In genomic region chr5:1187234-1187949, GRCh38 we compare ENCODE assay signal across 18 cellular contexts. TPM values are rescaled to one million over a fixed set of nuclear protein-coding genes. Genes with fewer than 3 reads are reported as not detected.
DNase-seq lines count a peak whose midpoint lies in the region; ATAC-seq and TF ChIP-seq lines count a peak whose summit lies in the region.
"Had no signal": no experiment of that assay in that cellular context is flagged by ENCODE, and none has a peak within 500 bp of the region (broad histone marks: within the 10 kb centered on the region; RNA-seq: fewer than 3 reads in every experiment).

No MANE protein-coding gene starts in this region.

- intact Hi-C loops in left ventricle myocardium superior (cut with micrococcal nuclease) (no loop called here), posterior cingulate gyrus (cut with DNase I) (no loop called here)

- no peak overlapping the region for H3K4me3 Mint-ChIP-seq in type B pancreatic cell
- H3K4me3 Mint-ChIP-seq: B cell; CD4-positive, alpha-beta T cell had no signal

- POLR2A ChIA-PET in HEK293 (lab: Yijun Ruan, JAX), result no interaction called here

- no peaks in the 10 kb centered on the region for H3K36me3 ChIP-seq in HEK293 (ENCODE audit: control insufficient read depth in 2 of 2, insufficient read depth in 1 of 2, low read length in 2 of 2)

- TF ChIP-seq CTCF in HEK293 (tag by site-specific recombination; IDR thresholded peaks at IDR 0.05), result no peak
- no peak for TF ChIP-seq CTCF in type B pancreatic cell (conservative IDR thresholded peaks at IDR 0.05)

- no peaks in the 10 kb centered on the region for H3K9me3 Mint-ChIP-seq in type B pancreatic cell
- H3K9me3 Mint-ChIP-seq: CD4-positive, alpha-beta T cell had no signal

- no peak overlapping the region for H3K27ac ChIP-seq in HEK293 (ENCODE audit: extremely low read depth, low read depth, low read length)

- H3K9me3 ChIP-seq in HEK293 (ENCODE audit: control insufficient read depth, insufficient read depth, low read depth, low read length), result no peaks in the 10 kb centered on the region

- CTCF ChIA-PET in HEK293 (lab: Yijun Ruan, JAX), result interaction anchor here (0.7 to 2.0 kb wide), 3 partner anchors 12 to 19 kb away, joined by 4 to 14 read pairs (median 9); no protein-coding TSS in a partner anchor

- no peaks in the 10 kb centered on the region for H3K4me1 ChIP-seq in HEK293 (ENCODE audit: control insufficient read depth, insufficient read depth, low read length)

- H3K36me3 Mint-ChIP-seq in type B pancreatic cell, result no peaks in the 10 kb centered on the region

- no peak for ATAC-seq in left ventricle myocardium superior
- no peak for ATAC-seq in HG02610 (IDR thresholded peaks at IDR 0.05; ENCODE audit: unreplicated experiment)
- ATAC-seq: Panc1, SK-N-SH treated with all-trans-retinoic acid at 6 μM for 48 hours had no signal

- peaks cover 11% of the 10 kb centered on the region for H3K27me3 Mint-ChIP-seq in type B pancreatic cell

- peak; percentile 57 for DNase-seq in NCI-H146 treated with DMSO at 0.1 percent for 48 hours (lab: John Stamatoyannopoulos, UW; ENCODE audit: unreplicated experiment)
- DNase-seq in left ventricle myocardium superior, result peak; percentile 11
- peak in 7 of 10 donors; percentile 2 to 74 (median 21) for DNase-seq in posterior cingulate gyrus
- no peak for DNase-seq in type B pancreatic cell (ENCODE audit: extremely low spot score, unreplicated experiment)
- DNase-seq in GM19240 (ENCODE audit: insufficient read length, low spot score), result no peak
- DNase-seq: Calu3; CD4-positive, alpha-beta T cell; DMS53; NCI-H1417 treated with DMSO at 0.1 percent for 48 hours; NCI-H2081; NCI-H510A; NCI-H82; SHP77 had no signal

- H3K4me1 Mint-ChIP-seq in type B pancreatic cell (ENCODE audit: unreplicated experiment), result peaks cover 20% of the 10 kb centered on the region

- no peak overlapping the region for H3K4me3 ChIP-seq in HEK293 (ENCODE audit: low read depth, low read length)

- H3K27ac Mint-ChIP-seq in type B pancreatic cell, result no peak overlapping the region
- H3K27ac Mint-ChIP-seq: B cell; CD4-positive, alpha-beta T cell had no signal

TF ChIP-seq in HEK293, 187 proteins besides CTCF, POLR2A, EP300 and RAD21:
- TF ChIP-seq ZNF704 (tag by site-specific recombination; IDR thresholded peaks at IDR 0.05) (no peak), PRDM10 (tag by site-specific recombination; IDR thresholded peaks at IDR 0.05) (no peak), ZIC2 (tag by site-specific recombination; IDR thresholded peaks at IDR 0.05) (peak; percentile 76), ZNF37A (tag by site-specific recombination; IDR thresholded peaks at IDR 0.05) (no peak), ZNF548 (tag by site-specific recombination; IDR thresholded peaks at IDR 0.05) (no peak), ZBTB20 (tag by site-specific recombination; IDR thresholded peaks at IDR 0.05) (no peak), EGR2 (tag by site-specific recombination; IDR thresholded peaks at IDR 0.05; ENCODE audit: low read depth) (no peak), ZNF776 (tag by site-specific recombination; IDR thresholded peaks at IDR 0.05; ENCODE audit: borderline replicate concordance) (no peak)

RNA-seq across cellular contexts. Expression of gene SLC6A19, which starts 14.0 kb away (rescaled TPM):
- total RNA-seq in left ventricle myocardium superior (not detected), type B pancreatic cell (ENCODE audit: low replicate concordance) (12.6 and 22.2 TPM in 2 replicates)
- total RNA-seq: B cell; Calu3; CD4-positive, alpha-beta T cell had no signal

RNA-seq across cellular contexts. Expression of gene SLC6A18, which starts 37.8 kb away (rescaled TPM):
- total RNA-seq in left ventricle myocardium superior (not detected), type B pancreatic cell (ENCODE audit: low replicate concordance) (0.41 and 0.48 TPM in 2 replicates)
- total RNA-seq: B cell; Calu3; CD4-positive, alpha-beta T cell had no signal

Comparison
In these comparisons a context has a peak if more than half of its experiments do, and no peak if none do; other contexts are left out.
1. DNase-seq: peak in NCI-H146 treated with DMSO at 0.1 percent for 48 hours (single experiment), left ventricle myocardium superior (single experiment) and posterior cingulate gyrus (7 of 10); none in type B pancreatic cell (single experiment) and GM19240 (single experiment).
2. RNA of gene SLC6A19, which starts 14.0 kb away (total RNA-seq): 12.6 to 22.2 TPM in type B pancreatic cell; not detected in left ventricle myocardium superior (single experiment); every median in the first group is over 10 times any median in the second.